ENCODE assay signal across 25 cellular contexts in the genomic region with DNA sequence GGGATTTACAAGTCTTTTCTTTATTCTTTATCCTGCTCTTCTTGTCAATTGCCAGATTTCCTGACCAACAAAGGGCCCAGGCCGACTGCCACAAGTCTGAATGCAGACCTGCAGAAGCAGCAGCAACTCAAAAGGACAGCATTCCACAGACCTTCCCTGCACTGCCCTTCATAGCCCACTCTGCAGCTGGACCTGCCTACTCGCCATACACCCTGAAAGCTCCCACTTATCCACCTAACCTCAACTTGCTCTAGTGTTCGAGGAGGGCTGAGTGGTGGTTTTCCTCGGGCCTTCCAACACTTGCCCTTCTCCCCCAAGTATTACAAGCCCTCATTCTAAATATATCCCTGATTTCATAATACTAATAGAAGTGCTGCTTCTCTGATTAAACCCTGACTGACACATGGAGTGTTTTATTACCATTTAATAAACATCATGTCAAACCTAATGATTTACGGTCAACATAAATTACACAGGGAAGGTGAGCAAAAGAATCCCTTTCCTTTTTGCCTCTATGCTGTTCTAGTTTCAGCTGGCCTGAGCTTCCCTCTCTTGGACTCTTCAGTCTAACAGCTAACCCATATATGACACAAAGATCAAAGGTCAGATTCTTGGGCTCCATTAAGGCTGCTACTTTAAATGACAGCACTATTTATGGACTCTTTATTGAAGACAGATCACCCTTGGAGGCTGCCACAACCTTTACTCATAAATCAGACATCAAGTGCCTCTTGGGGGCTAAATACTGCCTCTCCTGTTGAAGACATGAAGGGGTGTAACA.
"Had no signal": no experiment of that assay in that cellular context is flagged by ENCODE, and none has a peak within 500 bp of the region (broad histone marks: within the 10 kb centered on the region; RNA-seq: fewer than 3 reads in every experiment).

No MANE protein-coding gene starts in this region.

- H3K9me3 ChIP-seq: body of pancreas, thoracic aorta, upper lobe of right lung had no signal

- H3K4me3 ChIP-seq: body of pancreas, spleen, thoracic aorta, upper lobe of right lung had no signal

- H3K36me3 ChIP-seq: spleen, thoracic aorta, upper lobe of right lung had no signal

- H3K27me3 ChIP-seq: body of pancreas, upper lobe of right lung had no signal

- H3K4me1 ChIP-seq: body of pancreas, spleen, upper lobe of right lung had no signal

- DNase-seq: activated CD4-positive, alpha-beta T cell treated with anti-CD3 and anti-CD28 coated beads, Interleukin-2, amount 10 ng/mL, durations not matched to agents 7 days and 5 days; activated CD8-positive, alpha-beta memory T cell treated with anti-CD3 and anti-CD28 coated beads, Interleukin-2, amount 10 ng/mL, durations not matched to agents 7 days and 5 days; activated CD8-positive, alpha-beta T cell treated with anti-CD3 and anti-CD28 coated beads for 36 hours; activated gamma-delta T cell; anterior cingulate cortex; body of pancreas; caudate nucleus; dermis blood vessel endothelial cell; effector CD8-positive, alpha-beta T cell; foreskin melanocyte; immature natural killer cell; kidney glomerular epithelial cell; left ventricle myocardium superior; mammary epithelial cell; midbrain; nucleus accumbens; spleen; stimulated activated CD4-positive, alpha-beta T cell treated with anti-CD3 and anti-CD28 coated beads, Interleukin-4, amount 100 ng/mL, for 1 hour; stimulated activated naive CD4-positive, alpha-beta T cell; T-helper 2 cell; upper lobe of right lung had no signal

- H3K27ac ChIP-seq: body of pancreas, spleen, thoracic aorta, upper lobe of right lung, VCaP had no signal

- ATAC-seq: activated CD4-positive, CD25-positive, alpha-beta regulatory T cell treated with anti-CD3 and anti-CD28 coated beads, Interleukin-2, amount 50 U/mL, for 24 hours; activated CD8-positive, alpha-beta memory T cell treated with anti-CD3 and anti-CD28 coated beads, Interleukin-2, amount 10 ng/mL, durations not matched to agents 7 days and 5 days; activated CD8-positive, alpha-beta T cell treated with anti-CD3 and anti-CD28 coated beads for 36 hours; body of pancreas; left ventricle myocardium superior; sciatic nerve; upper lobe of right lung had no signal
